Comparison of ENCODE assay signal across 15 cellular contexts in genomic region chr1:173503391-173503790, GRCh38. TPM values are rescaled to one million over a fixed set of nuclear protein-coding genes. Genes with fewer than 3 reads are reported as not detected.
DNase-seq lines count a peak whose midpoint lies in the region; ATAC-seq, FAIRE-seq and TF ChIP-seq lines count a peak whose summit lies in the region.
"Had no signal": no experiment of that assay in that cellular context is flagged by ENCODE, and none has a peak within 500 bp of the region (broad histone marks: within the 10 kb centered on the region; RNA-seq: fewer than 3 reads in every experiment).

No MANE protein-coding gene starts in this region.

- H2BK20ac ChIP-seq in IMR-90 (ENCODE audit: low read depth, low read length), result no peak overlapping the region

- no peak overlapping the region for H3K4me3 Mint-ChIP-seq in activated CD4-positive, alpha-beta memory T cell treated with anti-CD3 and anti-CD28 coated beads, Interleukin-2, amount 10 ng/mL, durations not matched to agents 7 days and 5 days
- no peak overlapping the region for H3K4me3 Mint-ChIP-seq in activated CD8-positive, alpha-beta T cell treated with anti-CD3 and anti-CD28 coated beads, Interleukin-2, amount 10 ng/mL, durations not matched to agents 7 days and 5 days
- H3K4me3 Mint-ChIP-seq: naive B cell had no signal

- in situ Hi-C loops in IMR-90 (cut with MboI; ENCODE audit: low sequenced_read_pairs), result no loop called here

- no peak overlapping the region for H3K56ac ChIP-seq in IMR-90 (ENCODE audit: extremely low read depth, insufficient read depth, low read length)

- peak; percentile 85 for ATAC-seq in IMR-90 (ENCODE audit: low read depth)
- ATAC-seq in activated CD8-positive, alpha-beta T cell treated with anti-CD3 and anti-CD28 coated beads, Interleukin-2, amount 10 ng/mL, durations not matched to agents 7 days and 5 days, result no peak

- no peak overlapping the region for H2AFZ ChIP-seq in IMR-90 (replicated peaks; ENCODE audit: low read length, poor library complexity)

- intact Hi-C loops in IMR-90 (cut with micrococcal nuclease), result no loop called here

- no peak overlapping the region for H3K14ac ChIP-seq in IMR-90 (replicated peaks; ENCODE audit: low read depth, low read length)

- no peaks in the 10 kb centered on the region for H3K36me3 ChIP-seq in IMR-90 (ENCODE audit: control insufficient read depth, insufficient read depth, low read length)
- no peaks in the 10 kb centered on the region for H3K36me3 ChIP-seq in small intestine (ENCODE audit: control insufficient read depth in 2 of 2, insufficient read depth in 2 of 2, low read length in 2 of 2)

- no peak overlapping the region for H2AK9ac ChIP-seq in IMR-90 (replicated peaks; ENCODE audit: low read depth, low read length, poor library complexity)

- no peak overlapping the region for H3K4ac ChIP-seq in IMR-90 (ENCODE audit: low read depth, low read length)

- H3K4me1 ChIP-seq in IMR-90 (ENCODE audit: control insufficient read depth, insufficient read depth, low read length) (peaks cover 5% of the 10 kb centered on the region; the same call in 1 of the 2 replicates), small intestine (ENCODE audit: control insufficient read depth in 2 of 2, insufficient read depth in 1 of 2, low read depth in 1 of 2, low read length in 1 of 2) (no peaks in the 10 kb centered on the region)
- H3K4me1 ChIP-seq: testis had no signal

- H4K8ac ChIP-seq in IMR-90 (ENCODE audit: low read depth in 2 of 2, low read length in 2 of 2), result no peak overlapping the region

- no peak overlapping the region for H4K5ac ChIP-seq in IMR-90 (ENCODE audit: low read depth, low read length)

- no peak for FAIRE-seq in small intestine (lab: Jason Lieb, UNC)
- FAIRE-seq: keratinocyte had no signal

- TF ChIP-seq RAD21 in IMR-90 (IDR thresholded peaks at IDR 0.05; ENCODE audit: low read length), result no peak

- no peaks in the 10 kb centered on the region for H3K4me1 Mint-ChIP-seq in activated CD4-positive, alpha-beta memory T cell treated with anti-CD3 and anti-CD28 coated beads, Interleukin-2, amount 10 ng/mL, durations not matched to agents 7 days and 5 days
- H3K4me1 Mint-ChIP-seq in activated CD8-positive, alpha-beta T cell treated with anti-CD3 and anti-CD28 coated beads, Interleukin-2, amount 10 ng/mL, durations not matched to agents 7 days and 5 days (ENCODE audit: low read depth), result no peaks in the 10 kb centered on the region
- H3K4me1 Mint-ChIP-seq: naive B cell had no signal

- no TSS peak for BruUV-seq in IMR-90 (replicated peaks; lab: Mats Ljungman, UMichigan)

- no peak overlapping the region for H3K9ac ChIP-seq in IMR-90 (ENCODE audit: low read depth, low read length)

- H3K27me3 Mint-ChIP-seq in activated CD4-positive, alpha-beta memory T cell treated with anti-CD3 and anti-CD28 coated beads, Interleukin-2, amount 10 ng/mL, durations not matched to agents 7 days and 5 days, result no peaks in the 10 kb centered on the region
- H3K27me3 Mint-ChIP-seq in activated CD8-positive, alpha-beta T cell treated with anti-CD3 and anti-CD28 coated beads, Interleukin-2, amount 10 ng/mL, durations not matched to agents 7 days and 5 days (ENCODE audit: low read depth), result peaks cover 3% of the 10 kb centered on the region

- no peak overlapping the region for H4K91ac ChIP-seq in IMR-90 (ENCODE audit: insufficient read depth, low read depth, low read length)

- H3K9me1 ChIP-seq in IMR-90 (ENCODE audit: insufficient read depth, low read length), result 0 out of 2 replicates have a peak, but pooled peaks cover 7% of the 10 kb centered on the region

- H3K23ac ChIP-seq in IMR-90 (ENCODE audit: low read depth, low read length), result no peak overlapping the region

- no peak overlapping the region for H3K18ac ChIP-seq in IMR-90 (ENCODE audit: low read depth, low read length)

- TF ChIP-seq CTCF in IMR-90 (conservative IDR thresholded peaks at IDR 0.05; ENCODE audit: low read depth, low read length), result no peak
- no peak for TF ChIP-seq CTCF in GM10248 (IDR thresholded peaks at IDR 0.05; ENCODE audit: control extremely low read depth, extremely low read depth, low read depth, missing control alignments)

- H3K9me3 ChIP-seq in IMR-90 (ENCODE audit: control insufficient read depth, insufficient read depth, low read length), result no peaks in the 10 kb centered on the region
- no peaks in the 10 kb centered on the region for H3K9me3 ChIP-seq in small intestine (ENCODE audit: control insufficient read depth, low read depth)
- H3K9me3 ChIP-seq: testis had no signal

- H3K4me3 ChIP-seq in IMR-90 (ENCODE audit: insufficient read depth, low read depth, low read length), result no peak overlapping the region
- H3K4me3 ChIP-seq in small intestine (ENCODE audit: low read depth in 1 of 2, low read length in 2 of 2), result no peak overlapping the region
- H3K4me3 ChIP-seq: testis had no signal

- no peaks in the 10 kb centered on the region for H4K20me1 ChIP-seq in IMR-90 (ENCODE audit: insufficient read depth, low read length)

- no peaks in the 10 kb centered on the region; the same call in 1 of the 2 replicates for H3K27me3 ChIP-seq in IMR-90 (ENCODE audit: control insufficient read depth, insufficient read depth, low read length)
- H3K27me3 ChIP-seq in small intestine (ENCODE audit: control insufficient read depth in 2 of 2, insufficient read depth in 2 of 2, low read length in 2 of 2), result peaks cover 0 to 2% of the 10 kb centered on the region in 2 donors
- H3K27me3 ChIP-seq: testis had no signal

- no peak overlapping the region for H3K27ac Mint-ChIP-seq in activated CD4-positive, alpha-beta memory T cell treated with anti-CD3 and anti-CD28 coated beads, Interleukin-2, amount 10 ng/mL, durations not matched to agents 7 days and 5 days
- no peak overlapping the region for H3K27ac Mint-ChIP-seq in activated CD8-positive, alpha-beta T cell treated with anti-CD3 and anti-CD28 coated beads, Interleukin-2, amount 10 ng/mL, durations not matched to agents 7 days and 5 days
- H3K27ac Mint-ChIP-seq: naive B cell had no signal

- H3K9me3 Mint-ChIP-seq in activated CD4-positive, alpha-beta memory T cell treated with anti-CD3 and anti-CD28 coated beads, Interleukin-2, amount 10 ng/mL, durations not matched to agents 7 days and 5 days, result no peaks in the 10 kb centered on the region
- H3K9me3 Mint-ChIP-seq in activated CD8-positive, alpha-beta T cell treated with anti-CD3 and anti-CD28 coated beads, Interleukin-2, amount 10 ng/mL, durations not matched to agents 7 days and 5 days (ENCODE audit: insufficient read depth), result peaks cover 3% of the 10 kb centered on the region
- H3K9me3 Mint-ChIP-seq: naive B cell had no signal

- no peak overlapping the region for H2AK5ac ChIP-seq in IMR-90 (ENCODE audit: low read depth, low read length)

- no peaks in the 10 kb centered on the region for H3K79me1 ChIP-seq in IMR-90 (ENCODE audit: low read depth in 1 of 2, low read length in 2 of 2)

- no peak overlapping the region for H2BK5ac ChIP-seq in IMR-90 (ENCODE audit: low read depth, low read length, poor library complexity, severe bottlenecking)

- H3K4me2 ChIP-seq in IMR-90 (ENCODE audit: low read depth, low read length), result no peak overlapping the region; the same call in 1 of the 2 replicates

- dilution Hi-C loops in IMR-90 (cut with HindIII; ENCODE audit: low sequenced_read_pairs, unreplicated experiment), result no loop called here

- no peaks in the 10 kb centered on the region for H3K36me3 Mint-ChIP-seq in activated CD4-positive, alpha-beta memory T cell treated with anti-CD3 and anti-CD28 coated beads, Interleukin-2, amount 10 ng/mL, durations not matched to agents 7 days and 5 days (ENCODE audit: low read depth)
- no peaks in the 10 kb centered on the region for H3K36me3 Mint-ChIP-seq in activated CD8-positive, alpha-beta T cell treated with anti-CD3 and anti-CD28 coated beads, Interleukin-2, amount 10 ng/mL, durations not matched to agents 7 days and 5 days (ENCODE audit: low read depth)
- H3K36me3 Mint-ChIP-seq: naive B cell had no signal

- no CpG with 5 or more reads among the region's 4 CpGs for WGBS in IMR-90 (ENCODE audit: extremely low coverage in 2 of 2, insufficient read length in 1 of 2), 2 experiments
- WGBS in small intestine, 3 donors, result 28 to 45% (median 35%) methylated on average over 4 of the region's 4 CpGs

- CTCF ChIA-PET in IMR-90 (lab: Yijun Ruan, JAX), result no interaction called here
- CTCF ChIA-PET in activated CD4-positive, alpha-beta memory T cell treated with anti-CD3 and anti-CD28 coated beads, Interleukin-2, amount 10 ng/mL, durations not matched to agents 7 days and 5 days (lab: Charles Lee), result no interaction called here
- CTCF ChIA-PET in GM10248 (lab: Yijun Ruan, JAX), result interaction anchor here (1.6 to 1.9 kb wide), 2 partner anchors 12 to 49 kb away, joined by 4 read pairs; no protein-coding TSS in a partner anchor
- CTCF ChIA-PET in activated CD8-positive, alpha-beta T cell treated with anti-CD3 and anti-CD28 coated beads, Interleukin-2, amount 10 ng/mL, durations not matched to agents 7 days and 5 days (lab: Charles Lee), result no interaction called here

- H2BK15ac ChIP-seq in IMR-90 (ENCODE audit: low read depth, low read length), result no peak overlapping the region

- DNase-seq in DMS 273 (lab: John Stamatoyannopoulos, UW; ENCODE audit: unreplicated experiment), result peak; percentile 83
- DNase-seq in IMR-90, result peak; percentile 64
- DNase-seq in SHP77 (lab: John Stamatoyannopoulos, UW), result peak; percentile 5 to 42
- DNase-seq in hepatic stellate cell (ENCODE audit: low spot score), result peak; percentile 6
- DNase-seq in activated CD4-positive, alpha-beta memory T cell treated with anti-CD3 and anti-CD28 coated beads, Interleukin-2, amount 10 ng/mL, durations not matched to agents 7 days and 5 days, result no peak
- no peak for DNase-seq in GM10248 (ENCODE audit: extremely low spot score)
- DNase-seq in activated CD8-positive, alpha-beta T cell treated with anti-CD3 and anti-CD28 coated beads, Interleukin-2, amount 10 ng/mL, durations not matched to agents 7 days and 5 days, result no peak
- no peak for DNase-seq in small intestine
- DNase-seq: activated gamma-delta T cell treated with Interleukin-2 at 50 U/mL for 16 hours, GOT3, naive B cell, NCI-H1105, T-helper 2 cell, testis had no signal

- POLR2A ChIA-PET in IMR-90 (lab: Charles Lee; ENCODE audit: unreplicated experiment) (no interaction called here), GM10248 (lab: Yijun Ruan, JAX) (no interaction called here)
- POLR2A ChIA-PET in activated CD4-positive, alpha-beta memory T cell treated with anti-CD3 and anti-CD28 coated beads, Interleukin-2, amount 10 ng/mL, durations not matched to agents 7 days and 5 days (lab: Charles Lee), result no interaction called here
- POLR2A ChIA-PET in activated CD8-positive, alpha-beta T cell treated with anti-CD3 and anti-CD28 coated beads, Interleukin-2, amount 10 ng/mL, durations not matched to agents 7 days and 5 days (lab: Charles Lee), result no interaction called here

- H2BK120ac ChIP-seq in IMR-90 (ENCODE audit: low read depth, low read length), result no peak overlapping the region

- no peak for TF ChIP-seq POLR2A in IMR-90 (IDR thresholded peaks at IDR 0.05; ENCODE audit: low read depth, low read length)

- H3K27ac ChIP-seq in IMR-90 (ENCODE audit: insufficient read depth, low read length), result no peak overlapping the region
- no peak overlapping the region for H3K27ac ChIP-seq in small intestine (ENCODE audit: low read depth in 1 of 2, low read length in 1 of 2)
- H3K27ac ChIP-seq: testis had no signal

RNA-seq across cellular contexts. Expression of gene PRDX6, which starts 26.3 kb away (rescaled TPM):
- 293 and 373 TPM in 2 replicates for total RNA-seq in IMR-90 (2012; rRNA removed)
- polyA plus RNA-seq in IMR-90 (2012; rRNA removed), result 348 and 426 TPM in 2 replicates
- polyA plus RNA-seq in IMR-90 (2012; cell fraction: cytosol; rRNA removed), result 183 and 353 TPM in 2 replicates
- 78.5 and 401 TPM in 2 replicates for polyA plus RNA-seq in IMR-90 (2012; cell fraction: nucleus; rRNA removed; ENCODE audit: low replicate concordance)
- 100 to 1,000 TPM; 105 to 109 TPM for total RNA-seq in activated CD4-positive, alpha-beta memory T cell treated with anti-CD3 and anti-CD28 coated beads, Interleukin-2, amount 10 ng/mL, durations not matched to agents 7 days and 5 days
- total RNA-seq in activated CD8-positive, alpha-beta T cell treated with anti-CD3 and anti-CD28 coated beads, Interleukin-2, amount 10 ng/mL, durations not matched to agents 7 days and 5 days, result 100 to 1,000 TPM; 144 to 155 TPM
- polyA plus RNA-seq in small intestine, result 100 to 1,000 TPM; 125 to 233 (median 190) TPM

Comparison
In these comparisons a context has a peak if more than half of its experiments do, and no peak if none do; other contexts are left out.
1. DNase-seq: peak in DMS 273 (single experiment), IMR-90 (single experiment), SHP77 (2 of 2) and hepatic stellate cell (single experiment); none in activated CD4-positive, alpha-beta memory T cell treated with anti-CD3 and anti-CD28 coated beads, Interleukin-2, amount 10 ng/mL, durations not matched to agents 7 days and 5 days (single experiment), GM10248 (single experiment), activated CD8-positive, alpha-beta T cell treated with anti-CD3 and anti-CD28 coated beads, Interleukin-2, amount 10 ng/mL, durations not matched to agents 7 days and 5 days (single experiment) and small intestine (single experiment).